In genomic region chr6:168160506-168161370, GRCh38 we compare ENCODE assay signal across 27 cellular contexts.
"Had no signal": no experiment of that assay in that cellular context is flagged by ENCODE, and none has a peak within 500 bp of the region (broad histone marks: within the 10 kb centered on the region; RNA-seq: fewer than 3 reads in every experiment).

No MANE protein-coding gene starts in this region.

- H3K36me3 ChIP-seq: SJCRH30, WERI-Rb-1 had no signal

- H3K27me3 ChIP-seq: SJCRH30 had no signal

- H3K36me3 Mint-ChIP-seq: activated naive CD8-positive, alpha-beta T cell; brain had no signal

- H3K9ac ChIP-seq: KMS-11, SK-N-SH had no signal

- H3K27ac ChIP-seq: KMS-11, SJCRH30, WERI-Rb-1 had no signal

- H3K4me1 Mint-ChIP-seq: activated CD4-positive, alpha-beta memory T cell treated with anti-CD3 and anti-CD28 coated beads, Interleukin-2, amount 10 ng/mL, durations not matched to agents 7 days and 5 days; activated CD4-positive, alpha-beta T cell treated with anti-CD3 and anti-CD28 coated beads for 36 hours; activated T-helper 17 cell treated with anti-CD3 and anti-CD28 coated beads, Interleukin-2, amount 50 U/mL, for 72 hours had no signal

- H3K4me3 ChIP-seq: SJCRH30 had no signal

- H3K27ac Mint-ChIP-seq: activated CD4-positive, alpha-beta memory T cell treated with anti-CD3 and anti-CD28 coated beads, Interleukin-2, amount 10 ng/mL, durations not matched to agents 7 days and 5 days; activated CD4-positive, alpha-beta T cell treated with anti-CD3 and anti-CD28 coated beads for 36 hours; activated naive CD4-positive, alpha-beta T cell treated with anti-CD3 and anti-CD28 coated beads for 36 hours; activated naive CD8-positive, alpha-beta T cell; activated T-helper 17 cell treated with anti-CD3 and anti-CD28 coated beads, Interleukin-2, amount 50 U/mL, for 72 hours had no signal

- DNase-seq: activated CD4-positive, alpha-beta memory T cell treated with anti-CD3 and anti-CD28 coated beads, Interleukin-2, amount 10 ng/mL, durations not matched to agents 7 days and 5 days; activated CD4-positive, alpha-beta T cell treated with anti-CD3 and anti-CD28 coated beads for 36 hours; activated CD4-positive, alpha-beta T cell treated with anti-CD3 and anti-CD28 coated beads, Interleukin-2, amount 50 U/mL, for 1 hour; activated gamma-delta T cell; activated naive CD4-positive, alpha-beta T cell treated with anti-CD3 and anti-CD28 coated beads for 36 hours; activated T-cell treated with anti-CD3 and anti-CD28 coated beads, Interleukin-2, amount 50 U/mL, for 4 hours; amygdala; NCI-H1417 treated with DMSO at 0.1 percent for 48 hours; NCI-H1694 treated with DMSO at 0.1 percent for 48 hours; NCI-H2029 treated with DMSO at 0.1 percent for 48 hours; NCI-H345; NCI-H510A; NCI-H526 treated with DMSO at 0.1 percent for 48 hours; NCI-H82; NK-92 treated with Interleukin-12 subunit alpha and Interleukin-12 subunit beta, amount 100 ng/mL, for 24 hours; OCI-M1; RPMI8226; SJCRH30; SK-N-SH; T-helper 1 cell; WERI-Rb-1 had no signal

- H3K4me2 ChIP-seq: KMS-11, SK-N-SH had no signal

- H3K4me1 ChIP-seq: SJCRH30 had no signal

- ATAC-seq: activated CD4-positive, alpha-beta T cell treated with anti-CD3 and anti-CD28 coated beads for 36 hours; activated T-cell treated with anti-CD3 and anti-CD28 coated beads, Interleukin-2, amount 50 U/mL, for 4 hours; activated T-helper 17 cell treated with anti-CD3 and anti-CD28 coated beads, Interleukin-2, amount 50 U/mL, for 72 hours; Panc1; Right ventricle myocardium inferior had no signal

- H3K9me3 ChIP-seq: SJCRH30, SK-N-SH had no signal

- H3K9me3 Mint-ChIP-seq: activated CD4-positive, alpha-beta memory T cell treated with anti-CD3 and anti-CD28 coated beads, Interleukin-2, amount 10 ng/mL, durations not matched to agents 7 days and 5 days; activated naive CD4-positive, alpha-beta T cell treated with anti-CD3 and anti-CD28 coated beads for 36 hours; activated T-cell treated with anti-CD3 and anti-CD28 coated beads, Interleukin-2, amount 50 U/mL, for 4 hours; activated T-helper 17 cell treated with anti-CD3 and anti-CD28 coated beads, Interleukin-2, amount 50 U/mL, for 72 hours had no signal

- H3K4me3 Mint-ChIP-seq: activated CD4-positive, alpha-beta memory T cell treated with anti-CD3 and anti-CD28 coated beads, Interleukin-2, amount 10 ng/mL, durations not matched to agents 7 days and 5 days; activated CD4-positive, alpha-beta T cell treated with anti-CD3 and anti-CD28 coated beads for 36 hours; activated naive CD4-positive, alpha-beta T cell treated with anti-CD3 and anti-CD28 coated beads for 36 hours; activated naive CD8-positive, alpha-beta T cell; activated T-cell treated with anti-CD3 and anti-CD28 coated beads, Interleukin-2, amount 50 U/mL, for 4 hours; activated T-helper 17 cell treated with anti-CD3 and anti-CD28 coated beads, Interleukin-2, amount 50 U/mL, for 72 hours; brain had no signal
